ENCODE assay signal across 21 cellular contexts in genomic region chr1:114685851-114686250, GRCh38. TPM values are rescaled to one million over a fixed set of nuclear protein-coding genes. Genes with fewer than 3 reads are reported as not detected.
DNase-seq lines count a peak whose midpoint lies in the region; ATAC-seq and TF ChIP-seq lines count a peak whose summit lies in the region.
"Had no signal": no experiment of that assay in that cellular context is flagged by ENCODE, and none has a peak within 500 bp of the region (broad histone marks: within the 10 kb centered on the region; RNA-seq: fewer than 3 reads in every experiment).

No MANE protein-coding gene starts in this region.

- peak overlapping the region; percentile 88 to 98 (median 91) for H3K27ac ChIP-seq in gastrocnemius medialis
- peak overlapping the region; percentile 75 for H3K27ac ChIP-seq in skeletal muscle tissue (ENCODE audit: low read depth, low read length)
- H3K27ac ChIP-seq: 22Rv1; A549; BLaER1 treated with 17β-estradiol and CSF1 and Interleukin-3, amounts not matched to agents 10 nM and 100 nM; C4-2B had no signal

- ATAC-seq in gastrocnemius medialis (peak; percentile 41 to 82), HG03045 (IDR thresholded peaks at IDR 0.05; ENCODE audit: unreplicated experiment) (no peak)
- ATAC-seq: A549; CD8-positive, alpha-beta T cell; GM12878 had no signal

- peak overlapping the region in 1 of 3 donors; percentile 3 for H3K9ac ChIP-seq in skeletal muscle tissue (ENCODE audit: low read depth in 1 of 3, low read length in 3 of 3)
- H3K9ac ChIP-seq: BLaER1 treated with 17β-estradiol and CSF1 and Interleukin-3, amounts not matched to agents 10 nM and 100 nM had no signal

- no peaks in the 10 kb centered on the region for H3K27me3 ChIP-seq in gastrocnemius medialis
- H3K27me3 ChIP-seq in skeletal muscle tissue (ENCODE audit: control insufficient read depth in 3 of 3, insufficient read depth in 3 of 3, low read length in 3 of 3), result no peaks in the 10 kb centered on the region
- H3K27me3 ChIP-seq: BLaER1 treated with 17β-estradiol and CSF1 and Interleukin-3, amounts not matched to agents 10 nM and 100 nM had no signal

- no peaks in the 10 kb centered on the region for H3K9me3 ChIP-seq in gastrocnemius medialis
- H3K9me3 ChIP-seq in skeletal muscle tissue (ENCODE audit: control insufficient read depth in 3 of 3, low read length in 3 of 3), result no peaks in the 10 kb centered on the region
- H3K9me3 ChIP-seq: A549; BLaER1 treated with 17β-estradiol and CSF1 and Interleukin-3, amounts not matched to agents 10 nM and 100 nM; Caco-2 had no signal

- intact Hi-C loops in gastrocnemius medialis (cut with DNase I; ENCODE audit: low total_unique reads), result loop anchor here (2.0 to 10.0 kb wide), 2 partner anchors 13 to 661 kb away; no protein-coding TSS in a partner anchor

- H3K4me3 ChIP-seq in gastrocnemius medialis, result no peak overlapping the region
- peak overlapping the region in 1 of 3 donors; percentile 23 for H3K4me3 ChIP-seq in skeletal muscle tissue (ENCODE audit: low read length in 3 of 3)
- H3K4me3 ChIP-seq: A549; BLaER1 treated with 17β-estradiol and CSF1 and Interleukin-3, amounts not matched to agents 10 nM and 100 nM; GM12878 had no signal

- H3K4me1 ChIP-seq in gastrocnemius medialis, result peaks cover 62 to 68% of the 10 kb centered on the region in 2 donors
- peaks cover 52 to 73% (median 56%) of the 10 kb centered on the region in 3 donors for H3K4me1 ChIP-seq in skeletal muscle tissue (ENCODE audit: control insufficient read depth in 3 of 3, insufficient read depth in 3 of 3, low read length in 3 of 3)
- H3K4me1 ChIP-seq: A549; BLaER1 treated with 17β-estradiol and CSF1 and Interleukin-3, amounts not matched to agents 10 nM and 100 nM; Caco-2 had no signal

- H3K36me3 ChIP-seq in gastrocnemius medialis (peaks cover 0 to 37% of the 10 kb centered on the region in 2 donors), skeletal muscle tissue (ENCODE audit: control insufficient read depth in 3 of 3, insufficient read depth in 3 of 3, low read length in 3 of 3) (peaks cover 35 to 84% (median 60%) of the 10 kb centered on the region in 3 donors)
- H3K36me3 ChIP-seq: BLaER1 treated with 17β-estradiol and CSF1 and Interleukin-3, amounts not matched to agents 10 nM and 100 nM had no signal

- DNase-seq in G401 (ENCODE audit: low spot score), result peak; percentile 5
- peak; percentile 5 for DNase-seq in left kidney (ENCODE audit: low read depth, low spot score)
- DNase-seq in gastrocnemius medialis, result no peak
- DNase-seq in NCI-H1436 treated with DMSO at 0.1 percent for 48 hours (lab: John Stamatoyannopoulos, UW), result no peak
- DNase-seq in foreskin melanocyte, result no peak
- DNase-seq: AML-193; Caco-2; Calu3; CD4-positive, alpha-beta T cell; CD8-positive, alpha-beta T cell; DMS79 treated with DMSO at 0.1 percent for 48 hours; GDM1 had no signal

- TF ChIP-seq CTCF in gastrocnemius medialis (IDR thresholded peaks at IDR 0.05 in 4 of 5, conservative IDR thresholded peaks at IDR 0.05 in 1 of 5), result no peak

- TF ChIP-seq POLR2A in gastrocnemius medialis (IDR thresholded peaks at IDR 0.05), result no peak

- in situ Hi-C loops in G401 (cut with HindIII; ENCODE audit: low sequenced_read_pairs), result no loop called here
- in situ Hi-C loops in gastrocnemius medialis (cut with MboI; ENCODE audit: low sequenced_read_pairs in 4 of 4), result no loop called here

RNA-seq across cellular contexts. Expression of gene AMPD1, which starts 9.5 kb away (rescaled TPM):
- not detected in 2 replicates for total RNA-seq in G401 (2014; rRNA removed; shearing (Covaris generic))
- total RNA-seq in gastrocnemius medialis (10 to 100 TPM; 43.5 to 93.4 (median 68.1) TPM), skeletal muscle tissue (40.7 TPM)
- total RNA-seq: A172; B cell; Caco-2; Calu3; CD4-positive, alpha-beta T cell; CD8-positive, alpha-beta T cell; GM12878 had no signal

RNA-seq across cellular contexts. Expression of gene DENND2C, which starts 16.0 kb away (rescaled TPM):
- total RNA-seq in G401 (2014; rRNA removed; shearing (Covaris generic)), result 0.49 and 5.0 TPM in 2 replicates
- total RNA-seq in gastrocnemius medialis (10 to 100 TPM in 3 of 4 donors, 1 to 10 TPM in 1; 4.7 to 20.7 (median 17.4) TPM), skeletal muscle tissue (7.8 TPM)

RNA-seq across cellular contexts. Expression of gene NRAS, which starts 30.7 kb away (rescaled TPM):
- total RNA-seq in G401 (2014; rRNA removed; shearing (Covaris generic)), result 61.4 and 91.2 TPM in 2 replicates
- total RNA-seq in gastrocnemius medialis, result 10 to 100 TPM in 1 of 4 donors, 1 to 10 TPM in 3; 3.9 to 10.8 (median 6.6) TPM
- 31.8 TPM for total RNA-seq in skeletal muscle tissue

Comparison
In these comparisons a context has a peak if more than half of its experiments do, and no peak if none do; other contexts are left out.
1. DNase-seq: peak in G401 (single experiment) and left kidney (single experiment); none in gastrocnemius medialis (0 of 2), NCI-H1436 treated with DMSO at 0.1 percent for 48 hours (single experiment) and foreskin melanocyte (single experiment).
2. RNA of gene AMPD1, which starts 9.5 kb away (total RNA-seq): 43.5 to 93.4 TPM in gastrocnemius medialis and 40.7 TPM in skeletal muscle tissue (single experiment); not detected in G401; every median in the first group is over 10 times any median in the second.